In the genomic region with DNA sequence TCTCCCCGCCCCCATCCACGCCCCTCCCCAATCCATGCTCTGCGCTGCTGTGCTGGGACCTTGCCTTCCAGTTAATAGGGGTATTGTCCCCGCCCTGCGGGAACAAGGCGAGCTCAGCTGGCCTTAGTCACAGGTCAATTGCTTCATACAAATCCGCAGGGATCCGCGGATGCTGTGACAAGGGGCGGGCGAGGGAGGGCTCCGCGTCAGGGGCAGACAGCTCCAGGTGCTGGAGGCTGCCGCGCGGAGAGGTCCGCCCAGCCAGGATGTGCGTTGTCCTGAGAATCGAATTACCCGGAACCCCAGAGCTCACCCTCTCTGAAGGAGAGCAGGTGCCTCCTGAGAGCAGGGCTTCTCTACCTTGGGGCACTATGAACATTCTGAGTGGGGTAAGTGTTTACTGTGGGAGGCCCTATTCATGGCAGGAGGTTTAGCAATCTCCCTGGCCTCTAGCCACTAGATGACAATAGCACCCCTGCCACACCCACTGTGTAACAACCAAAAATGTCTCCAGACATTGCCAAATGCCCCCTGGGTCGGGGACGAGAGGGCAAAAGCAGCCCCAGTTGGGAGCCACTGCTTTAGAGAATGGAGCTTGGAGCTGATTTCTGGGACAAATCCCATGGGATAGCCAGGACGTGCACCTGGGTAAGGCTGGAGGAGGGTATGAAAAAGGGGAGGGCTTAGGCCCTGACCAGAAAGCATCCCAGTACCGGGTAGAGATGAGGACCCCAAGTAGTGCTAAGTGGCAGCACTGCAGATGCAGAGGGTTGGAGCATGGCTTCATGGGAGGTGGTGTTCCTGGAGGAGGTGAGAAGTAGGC, we compare ENCODE assay signal across 11 cellular contexts.
DNase-seq lines count a peak whose midpoint lies in the region; ATAC-seq and TF ChIP-seq lines count a peak whose summit lies in the region.
"Had no signal": no experiment of that assay in that cellular context is flagged by ENCODE, and none has a peak within 500 bp of the region (broad histone marks: within the 10 kb centered on the region; RNA-seq: fewer than 3 reads in every experiment).

No MANE protein-coding gene starts in this region.

- H3K4me1 Mint-ChIP-seq in Calu3 (ENCODE audit: low read depth, unreplicated experiment) (peaks cover 9% of the 10 kb centered on the region), WTC11 (peaks cover 19% of the 10 kb centered on the region), HFFc6 (ENCODE audit: low read depth) (no peaks in the 10 kb centered on the region)
- H3K4me1 Mint-ChIP-seq: activated CD4-positive, alpha-beta T cell treated with anti-CD3 and anti-CD28 coated beads for 36 hours had no signal

- POLR2A ChIA-PET in WTC11 (lab: Charles Lee), result no interaction called here

- DNase-seq in Calu3 (peak; percentile 35), NCI-H1436 (lab: John Stamatoyannopoulos, UW) (peak; percentile 84), WTC11 (ENCODE audit: low spot score) (peak; percentile 72), right lobe of liver (peak; percentile 62 to 82 (median 78)), HK-2 (ENCODE audit: unreplicated experiment) (no peak), HFFc6 (no peak), SIG-M5 (lab: John Stamatoyannopoulos, UW) (no peak), NCI-H2196 treated with DMSO at 0.1 percent for 48 hours (lab: John Stamatoyannopoulos, UW; ENCODE audit: unreplicated experiment) (no peak)
- DNase-seq: activated CD4-positive, alpha-beta T cell treated with anti-CD3 and anti-CD28 coated beads for 36 hours had no signal

- intact Hi-C loops in Calu3 (cut with micrococcal nuclease; ENCODE audit: unreplicated experiment), result no loop called here
- intact Hi-C loops in right lobe of liver (cut with DNase I), result no loop called here

- BruUV-seq in Calu3 (replicated peaks; lab: Mats Ljungman, UMichigan), result no TSS peak

- H3K4me1 ChIP-seq in right lobe of liver, result peaks cover 0 to 18% (median 2%) of the 10 kb centered on the region in 4 donors

- H3K27ac Mint-ChIP-seq in Calu3 (ENCODE audit: unreplicated experiment) (no peak overlapping the region), WTC11 (no peak overlapping the region), HFFc6 (no peak overlapping the region)
- H3K27ac Mint-ChIP-seq: activated CD4-positive, alpha-beta T cell treated with anti-CD3 and anti-CD28 coated beads for 36 hours; activated naive CD8-positive, alpha-beta T cell had no signal

- no peaks in the 10 kb centered on the region for H3K36me3 ChIP-seq in right lobe of liver
- H3K36me3 ChIP-seq: BLaER1 treated with 17β-estradiol and CSF1 and Interleukin-3, amounts not matched to agents 10 nM and 100 nM had no signal

- CTCF ChIA-PET in Calu3 (lab: Charles Lee) (interaction anchor here (1.2 kb wide), 1 partner anchor 74 kb away, joined by 3 read pairs; no protein-coding TSS in a partner anchor), WTC11 (lab: Charles Lee) (interaction anchor here (0.6 to 1.6 kb wide), 7 partner anchors 14 to 253 kb away, joined by 3 to 23 read pairs (median 3); no protein-coding TSS in a partner anchor)

- WGBS in right lobe of liver (ENCODE audit: insufficient coverage, low coverage, low lambda C conversion rate, missing lambda C conversion rate), result 32% methylated on average over 9 of the region's 24 CpGs

- TF ChIP-seq POLR2A in right lobe of liver (IDR thresholded peaks at IDR 0.05), result no peak

- no peaks in the 10 kb centered on the region for H3K36me3 Mint-ChIP-seq in Calu3 (ENCODE audit: insufficient read depth, unreplicated experiment)
- no peaks in the 10 kb centered on the region for H3K36me3 Mint-ChIP-seq in WTC11
- H3K36me3 Mint-ChIP-seq in HFFc6 (ENCODE audit: low read depth), result no peaks in the 10 kb centered on the region
- H3K36me3 Mint-ChIP-seq: activated naive CD8-positive, alpha-beta T cell had no signal

- no peaks in the 10 kb centered on the region for H3K9me3 Mint-ChIP-seq in Calu3 (ENCODE audit: low read depth, unreplicated experiment)
- H3K9me3 Mint-ChIP-seq in WTC11, result no peaks in the 10 kb centered on the region; the same call in 1 of the 2 replicates
- peaks cover 22% of the 10 kb centered on the region; the same call in 1 of the 2 replicates for H3K9me3 Mint-ChIP-seq in HFFc6

- H3K27ac ChIP-seq in right lobe of liver, result peak overlapping the region; percentile 1 to 74 (median 71)
- H3K27ac ChIP-seq: BLaER1 treated with 17β-estradiol and CSF1 and Interleukin-3, amounts not matched to agents 10 nM and 100 nM had no signal

- peak overlapping the region; percentile 13 to 41 (median 39) for H3K4me3 ChIP-seq in right lobe of liver
- H3K4me3 ChIP-seq: BLaER1 treated with 17β-estradiol and CSF1 and Interleukin-3, amounts not matched to agents 10 nM and 100 nM had no signal

- H3K4me3 Mint-ChIP-seq in Calu3 (ENCODE audit: low read depth, unreplicated experiment) (peak overlapping the region; percentile 35), WTC11 (peak overlapping the region; percentile 66), HFFc6 (no peak overlapping the region)
- H3K4me3 Mint-ChIP-seq: activated CD4-positive, alpha-beta T cell treated with anti-CD3 and anti-CD28 coated beads for 36 hours; activated naive CD8-positive, alpha-beta T cell had no signal

- no peaks in the 10 kb centered on the region for H3K9me3 ChIP-seq in right lobe of liver

- no peaks in the 10 kb centered on the region for H3K27me3 ChIP-seq in right lobe of liver
- H3K27me3 ChIP-seq: BLaER1 treated with 17β-estradiol and CSF1 and Interleukin-3, amounts not matched to agents 10 nM and 100 nM had no signal

- no peak for TF ChIP-seq CTCF in Calu3 (IDR thresholded peaks at IDR 0.05; ENCODE audit: unreplicated experiment)
- TF ChIP-seq CTCF in WTC11 (IDR thresholded peaks at IDR 0.05), result no peak
- TF ChIP-seq CTCF in right lobe of liver (IDR thresholded peaks at IDR 0.05), result no peak
- no peak for TF ChIP-seq CTCF in HFFc6 (IDR thresholded peaks at IDR 0.05)

- peaks cover 69% of the 10 kb centered on the region for H3K27me3 Mint-ChIP-seq in Calu3 (ENCODE audit: unreplicated experiment)
- H3K27me3 Mint-ChIP-seq in WTC11 (ENCODE audit: low read depth), result peaks cover 4% of the 10 kb centered on the region; the same call in 1 of the 2 replicates
- H3K27me3 Mint-ChIP-seq in HFFc6 (ENCODE audit: insufficient read depth), result peaks cover 5% of the 10 kb centered on the region

- ATAC-seq in WTC11, result peak; percentile 86
- peak; percentile 75 to 91 (median 82) for ATAC-seq in right lobe of liver
- ATAC-seq: activated CD4-positive, alpha-beta T cell treated with anti-CD3 and anti-CD28 coated beads for 36 hours had no signal

TF ChIP-seq in WTC11, 78 proteins besides CTCF, POLR2A, EP300 and RAD21 (continues in another document):
- no peak for TF ChIP-seq OVOL2 (CRISPR knock-in tag; IDR thresholded peaks at IDR 0.05; ENCODE audit: borderline replicate concordance)
- no peak for TF ChIP-seq SOX15 (CRISPR knock-in tag; IDR thresholded peaks at IDR 0.05)
- TF ChIP-seq, protein P1, sequence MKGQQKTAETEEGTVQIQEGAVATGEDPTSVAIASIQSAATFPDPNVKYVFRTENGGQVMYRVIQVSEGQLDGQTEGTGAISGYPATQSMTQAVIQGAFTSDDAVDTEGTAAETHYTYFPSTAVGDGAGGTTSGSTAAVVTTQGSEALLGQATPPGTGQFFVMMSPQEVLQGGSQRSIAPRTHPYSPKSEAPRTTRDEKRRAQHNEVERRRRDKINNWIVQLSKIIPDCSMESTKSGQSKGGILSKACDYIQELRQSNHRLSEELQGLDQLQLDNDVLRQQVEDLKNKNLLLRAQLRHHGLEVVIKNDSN (CRISPR knock-in tag; IDR thresholded peaks at IDR 0.05), result no peak
- TF ChIP-seq NFE2L1 (CRISPR knock-in tag; IDR thresholded peaks at IDR 0.05), result no peak
- TF ChIP-seq FOXJ3 (CRISPR knock-in tag; IDR thresholded peaks at IDR 0.05; ENCODE audit: borderline replicate concordance), result no peak
- TF ChIP-seq IRF2 (CRISPR knock-in tag; IDR thresholded peaks at IDR 0.05; ENCODE audit: borderline replicate concordance, low read depth), result no peak
- TF ChIP-seq, protein P2, sequence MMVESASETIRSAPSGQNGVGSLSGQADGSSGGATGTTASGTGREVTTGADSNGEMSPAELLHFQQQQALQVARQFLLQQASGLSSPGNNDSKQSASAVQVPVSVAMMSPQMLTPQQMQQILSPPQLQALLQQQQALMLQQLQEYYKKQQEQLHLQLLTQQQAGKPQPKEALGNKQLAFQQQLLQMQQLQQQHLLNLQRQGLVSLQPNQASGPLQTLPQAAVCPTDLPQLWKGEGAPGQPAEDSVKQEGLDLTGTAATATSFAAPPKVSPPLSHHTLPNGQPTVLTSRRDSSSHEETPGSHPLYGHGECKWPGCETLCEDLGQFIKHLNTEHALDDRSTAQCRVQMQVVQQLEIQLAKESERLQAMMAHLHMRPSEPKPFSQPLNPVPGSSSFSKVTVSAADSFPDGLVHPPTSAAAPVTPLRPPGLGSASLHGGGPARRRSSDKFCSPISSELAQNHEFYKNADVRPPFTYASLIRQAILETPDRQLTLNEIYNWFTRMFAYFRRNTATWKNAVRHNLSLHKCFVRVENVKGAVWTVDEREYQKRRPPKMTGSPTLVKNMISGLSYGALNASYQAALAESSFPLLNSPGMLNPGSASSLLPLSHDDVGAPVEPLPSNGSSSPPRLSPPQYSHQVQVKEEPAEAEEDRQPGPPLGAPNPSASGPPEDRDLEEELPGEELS (CRISPR knock-in tag; IDR thresholded peaks at IDR 0.05), result no peak
- TF ChIP-seq, protein P3, sequence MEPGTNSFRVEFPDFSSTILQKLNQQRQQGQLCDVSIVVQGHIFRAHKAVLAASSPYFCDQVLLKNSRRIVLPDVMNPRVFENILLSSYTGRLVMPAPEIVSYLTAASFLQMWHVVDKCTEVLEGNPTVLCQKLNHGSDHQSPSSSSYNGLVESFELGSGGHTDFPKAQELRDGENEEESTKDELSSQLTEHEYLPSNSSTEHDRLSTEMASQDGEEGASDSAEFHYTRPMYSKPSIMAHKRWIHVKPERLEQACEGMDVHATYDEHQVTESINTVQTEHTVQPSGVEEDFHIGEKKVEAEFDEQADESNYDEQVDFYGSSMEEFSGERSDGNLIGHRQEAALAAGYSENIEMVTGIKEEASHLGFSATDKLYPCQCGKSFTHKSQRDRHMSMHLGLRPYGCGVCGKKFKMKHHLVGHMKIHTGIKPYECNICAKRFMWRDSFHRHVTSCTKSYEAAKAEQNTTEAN (CRISPR knock-in tag; IDR thresholded peaks at IDR 0.05), result no peak
- no peak for TF ChIP-seq NFYB (CRISPR knock-in tag; conservative IDR thresholded peaks at IDR 0.05; ENCODE audit: low read depth)
- no peak for TF ChIP-seq ELF4 (CRISPR knock-in tag; IDR thresholded peaks at IDR 0.05; ENCODE audit: low read depth)

Comparison
In these comparisons a context has a peak if more than half of its experiments do, and no peak if none do; other contexts are left out.
1. DNase-seq: peak in Calu3 (single experiment), NCI-H1436 (single experiment), WTC11 (single experiment) and right lobe of liver (3 of 3); none in HK-2 (single experiment), HFFc6 (single experiment), SIG-M5 (single experiment) and NCI-H2196 treated with DMSO at 0.1 percent for 48 hours (single experiment).